Comparison of ENCODE assay signal across 26 cellular contexts in genomic region chr13:44487989-44488388, GRCh38.
DNase-seq lines count a peak whose midpoint lies in the region; ATAC-seq, FAIRE-seq and TF ChIP-seq lines count a peak whose summit lies in the region.
"Had no signal": no experiment of that assay in that cellular context is flagged by ENCODE, and none has a peak within 500 bp of the region (broad histone marks: within the 10 kb centered on the region; RNA-seq: fewer than 3 reads in every experiment).

No MANE protein-coding gene starts in this region.

- no peak for TF ChIP-seq CTCF in GM10266 (IDR thresholded peaks at IDR 0.05; ENCODE audit: control insufficient read depth, insufficient read depth, low read depth, missing control alignments)

- no peaks in the 10 kb centered on the region for H3K36me3 ChIP-seq in GM23248 (ENCODE audit: low read depth)
- H3K36me3 ChIP-seq: breast epithelium, left ventricle myocardium inferior, spleen, transverse colon had no signal

- no peaks in the 10 kb centered on the region for H3K27me3 ChIP-seq in GM23248 (replicated peaks; ENCODE audit: insufficient read depth)
- H3K27me3 ChIP-seq: breast epithelium, spleen, transverse colon had no signal

- no peaks in the 10 kb centered on the region for H4K20me1 ChIP-seq in GM23248 (ENCODE audit: insufficient read depth)

- peaks cover 17% of the 10 kb centered on the region for H3K4me1 ChIP-seq in GM23248 (ENCODE audit: insufficient read depth)
- H3K4me1 ChIP-seq: breast epithelium had no signal

- peaks cover 73% of the 10 kb centered on the region for H3K79me2 ChIP-seq in GM23248 (ENCODE audit: insufficient read depth)

- H3K9me3 ChIP-seq in GM23248 (ENCODE audit: low read depth), result no peaks in the 10 kb centered on the region
- H3K9me3 ChIP-seq: breast epithelium, left ventricle myocardium inferior, spleen, transverse colon had no signal

- 95 to 97% methylated on average over 1 of the region's 1 CpG for WGBS in GM23248 (ENCODE audit: low coverage in 1 of 2, low lambda C conversion rate in 2 of 2, missing lambda C conversion rate in 2 of 2), 2 experiments

- no peak for FAIRE-seq in RCC 7860 (lab: Jason Lieb, UNC)

- ATAC-seq in GM18909 (IDR thresholded peaks at IDR 0.05; ENCODE audit: poor library complexity, unreplicated experiment) (peak; percentile 76), GM21737 (IDR thresholded peaks at IDR 0.05; ENCODE audit: unreplicated experiment) (peak; percentile 63), HG03280 (IDR thresholded peaks at IDR 0.05; ENCODE audit: unreplicated experiment) (peak; percentile 54)
- ATAC-seq: right cardiac atrium had no signal

- no peaks in the 10 kb centered on the region for H3K9me2 ChIP-seq in GM23248 (ENCODE audit: insufficient read depth)

- H3K4me3 ChIP-seq in GM23248, result no peak overlapping the region
- H3K4me3 ChIP-seq: breast epithelium, left ventricle myocardium inferior, spleen, transverse colon had no signal

- H2AFZ ChIP-seq in GM23248, result no peak overlapping the region

- DNase-seq in GM10266 (ENCODE audit: extremely low spot score) (peak; percentile 28), RCC 7860 (ENCODE audit: low spot score) (no peak), GM23248 (no peak), NCI-H2107 treated with DMSO at 0.1 percent for 48 hours (lab: John Stamatoyannopoulos, UW; ENCODE audit: unreplicated experiment) (no peak)
- no peak for DNase-seq in activated CD8-positive, alpha-beta memory T cell treated with anti-CD3 and anti-CD28 coated beads, Interleukin-2, amount 50 U/mL, for 4 hours
- DNase-seq: activated B cell treated with CpG ODN at 0.5 μM for 24 hours; activated CD4-positive, alpha-beta T cell treated with anti-CD3 and anti-CD28 coated beads, Interleukin-2, amount 50 U/mL, for 48 hours; activated naive CD4-positive, alpha-beta T cell treated with anti-CD3 and anti-CD28 coated beads, Interleukin-2, amount 10 ng/mL, durations not matched to agents 7 days and 5 days; amygdala; CD4-positive, CD25-positive, alpha-beta regulatory T cell; DND-41; GOT3; islet precursor cell; left ventricle myocardium inferior; mesendoderm; NCI-H1048; NCI-H1694; NCI-H526 treated with DMSO at 0.1 percent for 48 hours; right cardiac atrium; SIG-M5; spleen; transverse colon had no signal

- H3K9ac ChIP-seq in GM23248, result no peak overlapping the region

- in situ Hi-C loops in GM23248 (cut with MboI), result no loop called here

- H3K4me2 ChIP-seq in GM23248 (ENCODE audit: unreplicated experiment), result no peak overlapping the region

- no peak overlapping the region for H3K27ac ChIP-seq in GM23248
- H3K27ac ChIP-seq: breast epithelium, left ventricle myocardium inferior, spleen, transverse colon had no signal

- peaks cover 5% of the 10 kb centered on the region; the same call in 1 of the 2 replicates for H3F3A ChIP-seq in GM23248 (ENCODE audit: insufficient read depth)
